Comparison of ENCODE assay signal across 1 cellular context in the genomic region with DNA sequence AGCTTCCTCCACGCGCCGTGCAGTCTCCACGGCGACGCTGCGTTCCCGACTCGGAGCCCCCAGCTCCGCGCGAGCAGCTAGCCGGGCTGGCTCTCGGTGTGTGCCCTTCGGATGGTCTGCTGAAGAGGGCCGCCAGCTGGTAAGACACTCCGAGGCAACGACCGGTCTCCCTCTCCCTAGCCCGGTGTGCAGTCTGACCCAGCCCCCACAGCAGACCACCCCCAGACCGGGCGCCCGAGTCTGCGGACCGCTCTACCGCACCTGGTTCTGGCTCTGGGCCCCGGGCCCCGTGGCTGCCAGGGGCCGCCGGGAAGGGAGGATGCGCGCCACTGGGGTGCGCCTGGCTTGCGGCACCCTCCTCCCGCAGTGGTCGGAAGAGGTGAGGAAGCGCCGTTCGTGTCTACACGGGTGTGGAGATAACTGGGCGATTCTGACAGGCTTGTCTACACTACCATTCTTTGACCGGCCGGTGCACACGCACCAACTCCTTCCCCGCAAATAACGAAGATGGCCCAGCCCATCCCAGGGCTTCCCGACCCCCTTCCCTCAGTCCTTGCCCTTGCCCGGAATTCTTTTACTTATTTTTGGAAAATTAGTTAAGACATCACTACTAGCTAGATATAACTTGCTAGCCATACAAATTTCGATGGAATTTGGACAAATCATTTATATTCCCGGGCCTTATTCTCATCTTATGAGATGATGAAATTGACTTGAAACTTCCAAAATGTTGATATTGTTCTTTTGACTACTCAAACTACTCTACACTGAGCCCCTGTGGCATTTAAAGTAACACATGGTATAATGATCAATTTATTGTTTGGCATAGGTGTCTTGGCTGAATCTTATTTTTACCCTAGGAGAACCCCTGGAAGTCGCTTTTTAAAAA.
TF ChIP-seq lines count a peak whose summit lies in the region.

No MANE protein-coding gene starts in this region.

TF ChIP-seq in Ishikawa, 13 proteins besides CTCF, POLR2A, EP300 and RAD21:
- TF ChIP-seq, protein P1, sequence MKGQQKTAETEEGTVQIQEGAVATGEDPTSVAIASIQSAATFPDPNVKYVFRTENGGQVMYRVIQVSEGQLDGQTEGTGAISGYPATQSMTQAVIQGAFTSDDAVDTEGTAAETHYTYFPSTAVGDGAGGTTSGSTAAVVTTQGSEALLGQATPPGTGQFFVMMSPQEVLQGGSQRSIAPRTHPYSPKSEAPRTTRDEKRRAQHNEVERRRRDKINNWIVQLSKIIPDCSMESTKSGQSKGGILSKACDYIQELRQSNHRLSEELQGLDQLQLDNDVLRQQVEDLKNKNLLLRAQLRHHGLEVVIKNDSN (IDR thresholded peaks at IDR 0.05) = 0 out of 2 replicates have a peak, but pooled peaks have one; percentile 17
- TF ChIP-seq, protein P2, sequence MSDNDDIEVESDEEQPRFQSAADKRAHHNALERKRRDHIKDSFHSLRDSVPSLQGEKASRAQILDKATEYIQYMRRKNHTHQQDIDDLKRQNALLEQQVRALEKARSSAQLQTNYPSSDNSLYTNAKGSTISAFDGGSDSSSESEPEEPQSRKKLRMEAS (IDR thresholded peaks at IDR 0.05) = peak; percentile 50; the same call in 1 of the 2 replicates
- TF ChIP-seq CEBPB (IDR thresholded peaks at IDR 0.05) (no peak), TCF12 (IDR thresholded peaks at IDR 0.05; ENCODE audit: low read depth) (no peak; the same call in 1 of the 2 replicates), EGR1 (IDR thresholded peaks at IDR 0.05) (no peak), TEAD4 (IDR thresholded peaks at IDR 0.05) (no peak), ZBTB7A (IDR thresholded peaks at IDR 0.05; ENCODE audit: low read depth) (peak; percentile 67; the same call in 1 of the 2 replicates), YY1 (IDR thresholded peaks at IDR 0.05; ENCODE audit: low read depth) (no peak)
- TF ChIP-seq, protein P3, sequence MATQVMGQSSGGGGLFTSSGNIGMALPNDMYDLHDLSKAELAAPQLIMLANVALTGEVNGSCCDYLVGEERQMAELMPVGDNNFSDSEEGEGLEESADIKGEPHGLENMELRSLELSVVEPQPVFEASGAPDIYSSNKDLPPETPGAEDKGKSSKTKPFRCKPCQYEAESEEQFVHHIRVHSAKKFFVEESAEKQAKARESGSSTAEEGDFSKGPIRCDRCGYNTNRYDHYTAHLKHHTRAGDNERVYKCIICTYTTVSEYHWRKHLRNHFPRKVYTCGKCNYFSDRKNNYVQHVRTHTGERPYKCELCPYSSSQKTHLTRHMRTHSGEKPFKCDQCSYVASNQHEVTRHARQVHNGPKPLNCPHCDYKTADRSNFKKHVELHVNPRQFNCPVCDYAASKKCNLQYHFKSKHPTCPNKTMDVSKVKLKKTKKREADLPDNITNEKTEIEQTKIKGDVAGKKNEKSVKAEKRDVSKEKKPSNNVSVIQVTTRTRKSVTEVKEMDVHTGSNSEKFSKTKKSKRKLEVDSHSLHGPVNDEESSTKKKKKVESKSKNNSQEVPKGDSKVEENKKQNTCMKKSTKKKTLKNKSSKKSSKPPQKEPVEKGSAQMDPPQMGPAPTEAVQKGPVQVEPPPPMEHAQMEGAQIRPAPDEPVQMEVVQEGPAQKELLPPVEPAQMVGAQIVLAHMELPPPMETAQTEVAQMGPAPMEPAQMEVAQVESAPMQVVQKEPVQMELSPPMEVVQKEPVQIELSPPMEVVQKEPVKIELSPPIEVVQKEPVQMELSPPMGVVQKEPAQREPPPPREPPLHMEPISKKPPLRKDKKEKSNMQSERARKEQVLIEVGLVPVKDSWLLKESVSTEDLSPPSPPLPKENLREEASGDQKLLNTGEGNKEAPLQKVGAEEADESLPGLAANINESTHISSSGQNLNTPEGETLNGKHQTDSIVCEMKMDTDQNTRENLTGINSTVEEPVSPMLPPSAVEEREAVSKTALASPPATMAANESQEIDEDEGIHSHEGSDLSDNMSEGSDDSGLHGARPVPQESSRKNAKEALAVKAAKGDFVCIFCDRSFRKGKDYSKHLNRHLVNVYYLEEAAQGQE (IDR thresholded peaks at IDR 0.05; ENCODE audit: low read depth) = no peak
